20 cellular contexts compared by ENCODE assay signal in the genomic region with DNA sequence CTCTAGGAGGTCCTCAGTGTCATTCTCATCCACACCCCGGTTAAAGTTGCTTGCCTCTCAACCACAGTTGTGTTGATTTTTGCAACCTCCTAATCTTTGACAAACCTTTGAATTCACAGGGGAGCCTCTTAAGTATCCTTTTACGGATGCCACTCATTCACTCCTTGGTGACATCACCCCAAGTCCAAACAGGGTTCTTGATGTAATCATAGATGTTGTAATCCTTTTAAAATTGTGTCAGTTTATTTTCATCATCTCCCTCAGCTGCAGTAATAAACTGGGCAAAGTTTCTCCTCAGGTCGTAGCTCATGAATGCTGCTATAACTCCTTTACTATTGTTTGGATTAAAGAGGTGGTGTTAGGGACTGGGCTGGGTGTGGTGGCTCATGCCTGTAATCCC.
DNase-seq lines count a peak whose midpoint lies in the region; ATAC-seq and TF ChIP-seq lines count a peak whose summit lies in the region.
"Had no signal": no experiment of that assay in that cellular context is flagged by ENCODE, and none has a peak within 500 bp of the region (broad histone marks: within the 10 kb centered on the region; RNA-seq: fewer than 3 reads in every experiment).

No MANE protein-coding gene starts in this region.

- no peaks in the 10 kb centered on the region for H3K23me2 ChIP-seq in H9 (ENCODE audit: insufficient read length, low read depth, low read length, poor library complexity, severe bottlenecking)

- H3K36me3 Mint-ChIP-seq in H9 (ENCODE audit: insufficient read depth in 1 of 3, low read depth in 3 of 3): no peaks in the 10 kb centered on the region
- H3K36me3 Mint-ChIP-seq: CD4-positive, CD25-positive, alpha-beta regulatory T cell had no signal

- DNase-seq in NOMO-1 treated with DMSO at 0.1 percent for 48 hours (lab: John Stamatoyannopoulos, UW; ENCODE audit: unreplicated experiment) (peak; percentile 2), NOMO-1 (lab: John Stamatoyannopoulos, UW; ENCODE audit: unreplicated experiment in 2 of 2) (no peak), adipocyte (ENCODE audit: low read depth) (peak; percentile 29), fibroblast of villous mesenchyme (ENCODE audit: low read depth) (peak; percentile 22), H9 (no peak)
- DNase-seq: 8988T; BE2C; CD4-positive, CD25-positive, alpha-beta regulatory T cell; COR-L47; NCI-H1105; NCI-H1694; NCI-H2081 treated with DMSO at 0.1 percent for 48 hours; NCI-H345; NCI-H524 treated with DMSO at 0.1 percent for 48 hours; SJCRH30 had no signal

- H3K79me1 ChIP-seq in H9 (ENCODE audit: insufficient read depth, low read depth, low read length, poor library complexity, severe bottlenecking): no peaks in the 10 kb centered on the region

- H2BK20ac ChIP-seq in H9 (ENCODE audit: low read depth, low read length, poor library complexity, severe bottlenecking): no peak overlapping the region

- H3K56ac ChIP-seq in H9 (ENCODE audit: insufficient read length, low read depth, low read length): no peak overlapping the region

- H3K27me3 Mint-ChIP-seq in H9 (ENCODE audit: low read depth): no peaks in the 10 kb centered on the region
- H3K27me3 Mint-ChIP-seq: CD4-positive, CD25-positive, alpha-beta regulatory T cell had no signal

- no CpG with 5 or more reads among the region's 3 CpGs for WGBS in H9 (ENCODE audit: extremely low coverage, insufficient read length, low lambda C conversion rate)

- no peak overlapping the region for H3K9ac ChIP-seq in adipocyte (ENCODE audit: low read length)
- no peak overlapping the region for H3K9ac ChIP-seq in H9 (ENCODE audit: extremely low read depth, insufficient read length, low read length)

- H3K4me1 Mint-ChIP-seq in H9: peaks cover 0 to 2% of the 10 kb centered on the region in 2 experiments; a peak in 1 of 4 replicates
- H3K4me1 Mint-ChIP-seq: CD4-positive, CD25-positive, alpha-beta regulatory T cell had no signal

- H3K4ac ChIP-seq in H9 (ENCODE audit: low read depth, low read length): no peak overlapping the region

- no peak overlapping the region for H2BK120ac ChIP-seq in H9 (ENCODE audit: low read depth, low read length, poor library complexity, severe bottlenecking)

- H4K20me1 ChIP-seq in H9 (ENCODE audit: control insufficient read depth, insufficient read depth, insufficient read length): no peaks in the 10 kb centered on the region

- no peak overlapping the region for H3T11ph ChIP-seq in H9 (ENCODE audit: low read length)

- H3K23ac ChIP-seq in H9 (ENCODE audit: insufficient read length, low read depth, low read length): no peak overlapping the region

- TF ChIP-seq CTCF in fibroblast of villous mesenchyme (IDR thresholded peaks at IDR 0.05; ENCODE audit: insufficient read depth, low read depth, low read length): no peak
- TF ChIP-seq CTCF in H9 (conservative IDR thresholded peaks at IDR 0.05): no peak

- H2BK5ac ChIP-seq in H9 (ENCODE audit: insufficient read length, low read length): no peak overlapping the region

- no peaks in the 10 kb centered on the region for H3K9me3 Mint-ChIP-seq in H9

- ATAC-seq in HG02885 (IDR thresholded peaks at IDR 0.05; ENCODE audit: poor library complexity, unreplicated experiment) (no peak), GM21367 (IDR thresholded peaks at IDR 0.05; ENCODE audit: unreplicated experiment) (no peak), GM19035 (IDR thresholded peaks at IDR 0.05; ENCODE audit: unreplicated experiment) (no peak)
- ATAC-seq: Panc1 had no signal

- H2BK15ac ChIP-seq in H9 (ENCODE audit: low read depth, low read length): no peak overlapping the region

- no peak overlapping the region for H2AFZ ChIP-seq in H9 (ENCODE audit: low read length)

- H3K27ac Mint-ChIP-seq in H9: no peak overlapping the region
- H3K27ac Mint-ChIP-seq: CD4-positive, CD25-positive, alpha-beta regulatory T cell had no signal

- H3K27me3 ChIP-seq in adipocyte (replicated peaks; ENCODE audit: control insufficient read depth, insufficient read depth, low read length) (no peaks in the 10 kb centered on the region), H9 (ENCODE audit: insufficient read depth, low read length) (no peaks in the 10 kb centered on the region)
- H3K27me3 ChIP-seq: BE2C, SJCRH30 had no signal

- no peaks in the 10 kb centered on the region for H3K36me3 ChIP-seq in adipocyte (ENCODE audit: control insufficient read depth, insufficient read depth, low read length, severe bottlenecking)
- H3K36me3 ChIP-seq: BE2C, HAP-1, SJCRH30 had no signal

- H3K4me3 ChIP-seq in adipocyte (ENCODE audit: low read length): no peak overlapping the region
- no peak overlapping the region for H3K4me3 ChIP-seq in fibroblast of villous mesenchyme (ENCODE audit: low read depth, low read length)
- H3K4me3 ChIP-seq: HAP-1, SJCRH30 had no signal

- no peak overlapping the region for H4K8ac ChIP-seq in H9 (replicated peaks; ENCODE audit: insufficient read length, low read depth, low read length)

- H3K4me3 Mint-ChIP-seq in H9: no peak overlapping the region
- H3K4me3 Mint-ChIP-seq: CD4-positive, CD25-positive, alpha-beta regulatory T cell had no signal

- H3K79me2 ChIP-seq in H9 (ENCODE audit: insufficient read depth, low read length): no peaks in the 10 kb centered on the region

- no peak overlapping the region for H4K5ac ChIP-seq in H9 (ENCODE audit: insufficient read length, low read depth, low read length)

- H3K4me2 ChIP-seq in H9 (ENCODE audit: insufficient read depth, insufficient read length, low read length): no peak overlapping the region

- H3K27ac ChIP-seq in H9 (ENCODE audit: insufficient read length, low read depth, low read length): no peak overlapping the region
- H3K27ac ChIP-seq: SJCRH30 had no signal

- no peak overlapping the region for H3K14ac ChIP-seq in H9 (ENCODE audit: insufficient read depth, low read length)

- H2BK12ac ChIP-seq in H9 (ENCODE audit: insufficient read length, low read depth, low read length): no peak overlapping the region

- H4K91ac ChIP-seq in H9 (ENCODE audit: insufficient read length, low read depth, low read length): no peak overlapping the region

- no peak overlapping the region for H3K18ac ChIP-seq in H9 (ENCODE audit: insufficient read length, low read depth, low read length)

- H2AK5ac ChIP-seq in H9 (ENCODE audit: insufficient read length, low read length): no peak overlapping the region

- H3K4me1 ChIP-seq in adipocyte (ENCODE audit: control insufficient read depth, insufficient read depth, low read length): no peaks in the 10 kb centered on the region
- no peaks in the 10 kb centered on the region for H3K4me1 ChIP-seq in H9 (ENCODE audit: insufficient read depth, low read length)
- H3K4me1 ChIP-seq: BE2C, HAP-1, SJCRH30 had no signal

- H3K9me3 ChIP-seq in adipocyte (ENCODE audit: control insufficient read depth, low read length): no peaks in the 10 kb centered on the region
- H3K9me3 ChIP-seq in H9 (ENCODE audit: control insufficient read depth, low read depth, low read length): no peaks in the 10 kb centered on the region
- H3K9me3 ChIP-seq: BE2C, HAP-1, SJCRH30 had no signal

Comparison
In these comparisons a context has a peak if more than half of its experiments do, and no peak if none do; other contexts are left out.
1. DNase-seq: peak in NOMO-1 treated with DMSO at 0.1 percent for 48 hours (single experiment), adipocyte (single experiment) and fibroblast of villous mesenchyme (single experiment); none in NOMO-1 (0 of 2) and H9 (single experiment).